In the genomic region with DNA sequence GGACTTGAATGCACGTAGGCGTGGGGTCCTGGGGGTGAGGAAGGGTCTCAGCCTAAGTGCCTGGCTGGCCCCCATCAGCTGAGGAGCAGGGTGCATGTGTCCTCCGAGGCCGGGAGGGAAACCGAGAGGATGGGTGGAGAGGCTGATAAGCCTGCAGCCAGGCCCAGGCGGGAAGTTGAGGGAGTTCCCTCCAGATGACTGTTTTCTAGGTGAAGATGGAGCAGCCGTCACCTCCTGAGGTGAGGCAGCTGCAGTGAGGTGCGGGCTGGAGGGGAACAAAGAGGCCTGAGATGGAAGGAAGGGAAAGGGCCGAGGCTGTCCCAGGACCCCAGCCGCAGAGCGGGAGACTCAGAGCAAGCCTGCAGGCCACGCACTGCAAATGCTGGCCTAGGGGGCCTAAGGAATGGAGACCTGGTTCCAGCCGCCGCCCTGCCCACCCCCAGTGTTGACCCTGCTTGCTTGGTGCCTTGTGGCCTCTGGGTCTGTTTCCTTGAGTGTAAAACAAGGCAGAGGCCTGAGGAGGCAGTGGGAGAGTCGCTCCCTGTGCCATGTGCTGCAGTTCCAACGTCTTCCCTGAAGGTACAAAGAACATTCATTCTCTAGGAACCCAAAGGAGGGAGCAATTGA, we compare ENCODE assay signal across 1 cellular context.
TF ChIP-seq lines count a peak whose summit lies in the region.

No MANE protein-coding gene starts in this region.

TF ChIP-seq in GM23338, 12 proteins besides CTCF, POLR2A, EP300 and RAD21 (continued from another document):
- TF ChIP-seq ZNF114 (CRISPR knock-in tag; IDR thresholded peaks at IDR 0.05): no peak
- TF ChIP-seq ZNF462 (CRISPR knock-in tag; IDR thresholded peaks at IDR 0.05): no peak
- no peak for TF ChIP-seq JUNB (IDR thresholded peaks at IDR 0.05; ENCODE audit: unreplicated experiment)
